Comparison of ENCODE assay signal across 10 cellular contexts in the genomic region with DNA sequence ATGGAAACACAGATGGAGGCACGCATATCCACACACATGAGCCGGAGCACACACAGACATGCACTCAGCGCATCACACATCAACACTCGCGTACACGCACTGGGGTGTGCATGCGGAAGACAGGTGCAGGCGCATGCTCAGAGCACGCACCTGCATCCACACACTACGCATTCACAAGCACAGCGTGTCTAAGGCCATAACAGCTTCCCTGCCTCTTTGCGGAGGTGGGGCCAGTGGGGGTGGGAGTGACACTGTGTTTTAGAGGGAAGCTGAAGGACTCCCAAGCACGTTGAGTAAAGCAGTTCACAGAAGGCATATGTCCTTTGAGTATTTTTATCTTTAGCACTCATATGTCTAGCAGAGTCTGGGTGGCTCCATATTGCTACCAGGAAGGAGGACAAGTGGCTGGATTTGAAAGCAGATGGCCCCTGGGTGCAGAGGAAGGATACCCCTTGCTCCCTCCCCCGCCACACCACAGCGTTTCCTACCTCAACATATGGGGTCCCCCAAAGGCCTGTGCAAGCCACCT.
DNase-seq lines count a peak whose midpoint lies in the region; ATAC-seq and TF ChIP-seq lines count a peak whose summit lies in the region.
"Had no signal": no experiment of that assay in that cellular context is flagged by ENCODE, and none has a peak within 500 bp of the region (broad histone marks: within the 10 kb centered on the region; RNA-seq: fewer than 3 reads in every experiment).

No MANE protein-coding gene starts in this region.

- intact Hi-C loops in psoas muscle (cut with DNase I) (no loop called here), transverse colon (cut with DNase I; ENCODE audit: low total_unique reads) (no loop called here)

- no peak overlapping the region for H3K9ac ChIP-seq in DND-41 (ENCODE audit: low read depth, low read length)

- no peaks in the 10 kb centered on the region for H3K4me1 ChIP-seq in DND-41 (ENCODE audit: insufficient read depth, low read length)
- peaks cover 48% of the 10 kb centered on the region for H3K4me1 ChIP-seq in psoas muscle
- H3K4me1 ChIP-seq in transverse colon = peaks cover 6 to 36% (median 20%) of the 10 kb centered on the region in 4 donors

- H3K4me2 ChIP-seq in DND-41 (ENCODE audit: insufficient read depth, low read length) = no peak overlapping the region

- ATAC-seq in DND-41 (ENCODE audit: insufficient read depth, low read depth) (peak; percentile 31; the same call in 1 of the 3 replicates), psoas muscle (peak in 1 of 4 donors; percentile 3), GM21825 (IDR thresholded peaks at IDR 0.05; ENCODE audit: unreplicated experiment) (no peak), HG03095 (IDR thresholded peaks at IDR 0.05; ENCODE audit: unreplicated experiment) (no peak)

- H4K20me1 ChIP-seq in DND-41 (ENCODE audit: insufficient read depth, low read length) = no peaks in the 10 kb centered on the region

- H3K36me3 ChIP-seq in DND-41 (ENCODE audit: insufficient read depth, low read length) (no peaks in the 10 kb centered on the region), psoas muscle (ENCODE audit: insufficient read depth in 1 of 2, low read depth in 1 of 2) (no peaks in the 10 kb centered on the region), transverse colon (no peaks in the 10 kb centered on the region)

- 85 to 90% (median 87%) methylated on average over 15 of the region's 15 CpGs for WGBS in psoas muscle, 3 donors
- 80 to 90% methylated on average over 1 to 15 of the region's 15 CpGs for whole genome bisulfite sequencing in transverse colon (ENCODE audit: low coverage in 1 of 2), 2 donors

- peaks cover 4% of the 10 kb centered on the region for H3K27me3 ChIP-seq in DND-41 (ENCODE audit: insufficient read depth, low read length, poor library complexity)
- H3K27me3 ChIP-seq in psoas muscle (ENCODE audit: insufficient read depth in 3 of 3, low read length in 2 of 3) = no peaks in the 10 kb centered on the region
- no peaks in the 10 kb centered on the region for H3K27me3 ChIP-seq in transverse colon

- TF ChIP-seq CTCF in DND-41 (IDR thresholded peaks at IDR 0.05; ENCODE audit: borderline replicate concordance, extremely low read depth, low read length, poor library complexity, severe bottlenecking) (no peak), psoas muscle (IDR thresholded peaks at IDR 0.05) (no peak), transverse colon (IDR thresholded peaks at IDR 0.05) (no peak)

- TF ChIP-seq EP300 in transverse colon (IDR thresholded peaks at IDR 0.05; ENCODE audit: low read depth) = no peak

- H3K4me3 ChIP-seq in DND-41 (ENCODE audit: low read depth in 1 of 2, low read length in 2 of 2) (no peak overlapping the region), psoas muscle (no peak overlapping the region), transverse colon (no peak overlapping the region)

- in situ Hi-C loops in transverse colon (cut with MboI; ENCODE audit: low pct_ligation_motif_present in 1 of 4, low pct_unique_long_range_greater_than_20kb in 1 of 4, low sequenced_read_pairs in 3 of 4) = no loop called here

- no peaks in the 10 kb centered on the region for H3K9me3 ChIP-seq in DND-41 (ENCODE audit: insufficient read depth, low read length, severe bottlenecking)
- H3K9me3 ChIP-seq in psoas muscle = no peaks in the 10 kb centered on the region
- no peaks in the 10 kb centered on the region for H3K9me3 ChIP-seq in transverse colon

- H3K79me2 ChIP-seq in DND-41 (ENCODE audit: insufficient read depth, low read length) = no peaks in the 10 kb centered on the region

- no peak overlapping the region for H2AFZ ChIP-seq in DND-41 (ENCODE audit: low read depth, low read length)

- H3K27ac ChIP-seq in DND-41 (ENCODE audit: low read length) (no peak overlapping the region), cingulate gyrus (ENCODE audit: low read depth, low read length) (peak overlapping the region; percentile 81), psoas muscle (peak overlapping the region; percentile 99), transverse colon (no peak overlapping the region)

- TF ChIP-seq POLR2A in transverse colon (IDR thresholded peaks at IDR 0.05) = no peak

- peak; percentile 17 for DNase-seq in DND-41
- peak; percentile 38 for DNase-seq in NCI-H510A (lab: John Stamatoyannopoulos, UW)
- DNase-seq in psoas muscle = peak in 1 of 2 donors; percentile 49
- DNase-seq in transverse colon = no peak
- DNase-seq: activated CD8-positive, alpha-beta memory T cell treated with anti-CD3 and anti-CD28 coated beads, Interleukin-2, amount 50 U/mL, for 4 hours; DMS53; OCI-M1 had no signal

Comparison
In these comparisons a context has a peak if more than half of its experiments do, and no peak if none do; other contexts are left out.
1. H3K27ac ChIP-seq: peak in cingulate gyrus (single experiment) and psoas muscle (single experiment); none in DND-41 (single experiment) and transverse colon (0 of 4).